In genomic region chr20:44756956-44757355, GRCh38 we compare ENCODE assay signal across 24 cellular contexts. TPM values are rescaled to one million over a fixed set of nuclear protein-coding genes. Genes with fewer than 3 reads are reported as not detected.
"Had no signal": no experiment of that assay in that cellular context is flagged by ENCODE, and none has a peak within 500 bp of the region (broad histone marks: within the 10 kb centered on the region; RNA-seq: fewer than 3 reads in every experiment).

No MANE protein-coding gene starts in this region.

- H3K36me3 ChIP-seq: SJCRH30 had no signal

- H3K9me3 ChIP-seq: SJCRH30 had no signal

- ATAC-seq: Panc1, PC-3, Right ventricle myocardium inferior, SK-N-SH treated with all-trans-retinoic acid at 6 μM for 48 hours had no signal

- H3K4me3 ChIP-seq: SJCRH30 had no signal

- H3K27ac ChIP-seq: HL-60, RWPE1, SJCRH30 had no signal

- H3K4me1 ChIP-seq: SJCRH30 had no signal

- DNase-seq: KBM-7, NCI-H1092, NCI-H1105 treated with DMSO at 0.1 percent for 48 hours, NCI-H1417 treated with DMSO at 0.1 percent for 48 hours, NCI-H146, NCI-H1694 treated with DMSO at 0.1 percent for 48 hours, NCI-H1930, NCI-H2081, NCI-H2107, NCI-H2227 treated with DMSO at 0.1 percent for 48 hours, NCI-H524, NCI-H526 treated with DMSO at 0.1 percent for 48 hours, NCI-H748 treated with DMSO at 0.1 percent for 48 hours, PC-3, SHP77 treated with DMSO at 0.1 percent for 48 hours, SJCRH30 had no signal

RNA-seq across cellular contexts. Expression of gene KCNK15, which starts 11.3 kb away (rescaled TPM):
- total RNA-seq: LHCN-M2, OCI-LY7, SJCRH30 had no signal

RNA-seq across cellular contexts. Expression of gene CCN5, which starts 41.8 kb away (rescaled TPM):
- total RNA-seq: LHCN-M2, OCI-LY7, SJCRH30 had no signal

RNA-seq across cellular contexts. Expression of gene RIMS4, which starts 53.4 kb away (rescaled TPM):
- total RNA-seq: LHCN-M2, MCF 10A, OCI-LY7, Right ventricle myocardium inferior, SJCRH30 had no signal
